ENCODE assay signal across 8 cellular contexts in genomic region chr7:131007439-131008330, GRCh38.
DNase-seq lines count a peak whose midpoint lies in the region; ATAC-seq lines count a peak whose summit lies in the region.

No MANE protein-coding gene starts in this region.

- peak; percentile 48 to 81 (median 71) for DNase-seq in CD4-positive, CD25-positive, alpha-beta regulatory T cell
- DNase-seq in LoVo (ENCODE audit: low spot score) (peak; percentile 98), T-helper 1 cell (peak; percentile 26 to 75 (median 45)), T47D (ENCODE audit: low read depth in 1 of 2, low spot score in 1 of 2) (peak; percentile 33 to 91), iris pigment epithelial cell (ENCODE audit: low read depth) (peak; percentile 75)
- DNase-seq in stimulated activated CD4-positive, alpha-beta T cell treated with anti-CD3 and anti-CD28 coated beads, Interleukin-12 subunit alpha, Interleukin-12 subunit beta, amount 100 ng/mL, for 4 hours: peak; percentile 56
- DNase-seq in effector CD4-positive, alpha-beta T cell: no peak

- peaks cover 4% of the 10 kb centered on the region for H3K27me3 Mint-ChIP-seq in CD4-positive, CD25-positive, alpha-beta regulatory T cell

- peak overlapping the region; percentile 70 for H3K4me3 ChIP-seq in CD4-positive, CD25-positive, alpha-beta regulatory T cell (ENCODE audit: low read depth, low read length)

- peak overlapping the region; percentile 94 to 99 (median 98) for H3K27ac Mint-ChIP-seq in CD4-positive, CD25-positive, alpha-beta regulatory T cell

- H3K27me3 ChIP-seq in CD4-positive, CD25-positive, alpha-beta regulatory T cell (ENCODE audit: control insufficient read depth, insufficient read depth, low read length): no peaks in the 10 kb centered on the region

- peaks cover 10% of the 10 kb centered on the region for H3K36me3 Mint-ChIP-seq in CD4-positive, CD25-positive, alpha-beta regulatory T cell

- H3K4me1 Mint-ChIP-seq in CD4-positive, CD25-positive, alpha-beta regulatory T cell: peaks cover 46 to 93% (median 78%) of the 10 kb centered on the region in 4 donors

- H3K36me3 ChIP-seq in CD4-positive, CD25-positive, alpha-beta regulatory T cell (ENCODE audit: control insufficient read depth, insufficient read depth, low read length): peaks cover 10% of the 10 kb centered on the region

- in situ Hi-C loops in T47D (cut with HindIII; ENCODE audit: low pct_unique_long_range_greater_than_20kb, low sequenced_read_pairs): no loop called here

- no peaks in the 10 kb centered on the region for H3K9me3 ChIP-seq in CD4-positive, CD25-positive, alpha-beta regulatory T cell (ENCODE audit: control insufficient read depth in 2 of 2, low read length in 2 of 2)

- H3K27ac ChIP-seq in CD4-positive, CD25-positive, alpha-beta regulatory T cell (ENCODE audit: insufficient read depth, low read length, poor library complexity, severe bottlenecking): peak overlapping the region; percentile 87

- peaks cover 72% of the 10 kb centered on the region for H3K4me1 ChIP-seq in CD4-positive, CD25-positive, alpha-beta regulatory T cell (ENCODE audit: control insufficient read depth, insufficient read depth, low read length, poor library complexity, severe bottlenecking)

- peaks cover 0 to 1% (median 0%) of the 10 kb centered on the region in 7 donors for H3K9me3 Mint-ChIP-seq in CD4-positive, CD25-positive, alpha-beta regulatory T cell

- H3K4me3 Mint-ChIP-seq in CD4-positive, CD25-positive, alpha-beta regulatory T cell: peak overlapping the region; percentile 58 to 88 (median 74)

- peak in 1 of 2 donors; percentile 13 for ATAC-seq in CD4-positive, CD25-positive, alpha-beta regulatory T cell (ENCODE audit: low read depth in 2 of 2)
- ATAC-seq in GM19043 (IDR thresholded peaks at IDR 0.05; ENCODE audit: low read depth, unreplicated experiment): peak; percentile 41
